ENCODE assay signal across 15 cellular contexts in genomic region chr1:207827488-207827830, GRCh38.
A peak's percentile ranks its signal among the peaks of the same experiment; 100 is the strongest.
DNase-seq lines count a peak whose midpoint lies in the region; ATAC-seq and TF ChIP-seq lines count a peak whose summit lies in the region.
"Had no signal": no experiment of that assay in that cellular context is flagged by ENCODE, and none has a peak within 500 bp of the region (broad histone marks: within the 10 kb centered on the region; RNA-seq: fewer than 3 reads in every experiment).

No MANE protein-coding gene starts in this region.

- H3K9me3 ChIP-seq in breast epithelium = no peaks in the 10 kb centered on the region
- H3K9me3 ChIP-seq in mucosa of stomach (ENCODE audit: control insufficient read depth, low read length) = no peaks in the 10 kb centered on the region
- no peaks in the 10 kb centered on the region for H3K9me3 ChIP-seq in transverse colon
- H3K9me3 ChIP-seq in SK-N-SH = no peaks in the 10 kb centered on the region
- H3K9me3 ChIP-seq in BE2C = no peaks in the 10 kb centered on the region
- H3K9me3 ChIP-seq: BLaER1 had no signal

- no peak overlapping the region for H3K4me3 ChIP-seq in breast epithelium
- H3K4me3 ChIP-seq in mucosa of stomach (ENCODE audit: low read length) = no peak overlapping the region
- H3K4me3 ChIP-seq in transverse colon = no peak overlapping the region
- H3K4me3 ChIP-seq in SK-N-SH (ENCODE audit: low read depth in 2 of 2, low read length in 1 of 2) = no peak overlapping the region
- H3K4me3 ChIP-seq in BE2C (ENCODE audit: low read depth, low read length) = no peak overlapping the region
- H3K4me3 ChIP-seq: BLaER1 had no signal

- no peak for DNase-seq in activated naive CD4-positive, alpha-beta T cell treated with anti-CD3 and anti-CD28 coated beads, Interleukin-2, amount 50 U/mL, for 16 hours
- DNase-seq in breast epithelium (ENCODE audit: low spot score in 2 of 2) (no peak), transverse colon (no peak), SK-N-SH (no peak), BE2C (no peak)
- DNase-seq: activated CD4-positive, alpha-beta T cell treated with anti-CD3 and anti-CD28 coated beads, Interleukin-2, amount 50 U/mL, for 4 hours; brain microvascular endothelial cell; foreskin fibroblast; NCI-H2081 treated with DMSO at 0.1 percent for 48 hours; RPMI8226 had no signal

- H3K4me2 ChIP-seq in SK-N-SH = no peak overlapping the region

- H3K27ac ChIP-seq in breast epithelium (peak overlapping the region; percentile 98), transverse colon (peak overlapping the region; percentile 96 to 99 (median 98)), SK-N-SH (ENCODE audit: low read depth in 2 of 2, low read length in 1 of 2) (no peak overlapping the region)
- H3K27ac ChIP-seq: BLaER1 had no signal

- TF ChIP-seq EP300 in transverse colon (IDR thresholded peaks at IDR 0.05; ENCODE audit: low read depth) (no peak), SK-N-SH (IDR thresholded peaks at IDR 0.05; ENCODE audit: borderline replicate concordance in 1 of 2, low read depth in 1 of 2, low read length in 1 of 2) (no peak)

- H3K27me3 Mint-ChIP-seq in activated naive CD4-positive, alpha-beta T cell treated with anti-CD3 and anti-CD28 coated beads, Interleukin-2, amount 50 U/mL, for 24 hours = no peaks in the 10 kb centered on the region

- no peaks in the 10 kb centered on the region for H3K9me2 ChIP-seq in SK-N-SH

- peaks cover 98% of the 10 kb centered on the region for H3K4me1 Mint-ChIP-seq in activated naive CD4-positive, alpha-beta T cell treated with anti-CD3 and anti-CD28 coated beads, Interleukin-2, amount 50 U/mL, for 24 hours

- no peaks in the 10 kb centered on the region for H3K27me3 ChIP-seq in breast epithelium
- H3K27me3 ChIP-seq in mucosa of stomach (ENCODE audit: control insufficient read depth, insufficient read depth, low read length) = no peaks in the 10 kb centered on the region
- H3K27me3 ChIP-seq in transverse colon = no peaks in the 10 kb centered on the region
- H3K27me3 ChIP-seq in SK-N-SH (ENCODE audit: insufficient read depth) = no peaks in the 10 kb centered on the region
- H3K27me3 ChIP-seq in BE2C = no peaks in the 10 kb centered on the region
- H3K27me3 ChIP-seq: BLaER1, brain microvascular endothelial cell had no signal

- no peaks in the 10 kb centered on the region for H4K20me1 ChIP-seq in SK-N-SH (ENCODE audit: insufficient read depth)

- in situ Hi-C loops in transverse colon (cut with MboI; ENCODE audit: low pct_ligation_motif_present in 1 of 4, low pct_unique_long_range_greater_than_20kb in 1 of 4, low sequenced_read_pairs in 3 of 4) = loop anchor here in 2 of 4 donors (5.0 to 10.0 kb wide), 3 partner anchors 40 to 137 kb away; no protein-coding TSS in a partner anchor

- peaks cover 3% of the 10 kb centered on the region for H3K36me3 Mint-ChIP-seq in activated naive CD4-positive, alpha-beta T cell treated with anti-CD3 and anti-CD28 coated beads, Interleukin-2, amount 50 U/mL, for 24 hours
- H3K36me3 Mint-ChIP-seq: mesothelial cell of epicardium had no signal

- H2AFZ ChIP-seq in SK-N-SH (ENCODE audit: low read depth) = no peak overlapping the region

- no peaks in the 10 kb centered on the region; the same call in 1 of the 2 replicates for H3K79me2 ChIP-seq in SK-N-SH (ENCODE audit: insufficient read depth)

- CTCF ChIA-PET in SK-N-SH (lab: Yijun Ruan, JAX) = interaction anchor here (0.8 to 2.6 kb wide), 9 partner anchors 10 to 137 kb away, joined by 3 to 9 read pairs (median 4); no protein-coding TSS in a partner anchor

- peak overlapping the region; percentile 81 for H3K27ac Mint-ChIP-seq in activated naive CD4-positive, alpha-beta T cell treated with anti-CD3 and anti-CD28 coated beads, Interleukin-2, amount 50 U/mL, for 24 hours
- H3K27ac Mint-ChIP-seq: mesothelial cell of epicardium had no signal

- no peaks in the 10 kb centered on the region for H3F3A ChIP-seq in SK-N-SH (replicated peaks; ENCODE audit: insufficient read depth)

- H3K4me1 ChIP-seq in breast epithelium = peaks cover 17 to 38% of the 10 kb centered on the region in 2 donors
- H3K4me1 ChIP-seq in mucosa of stomach (ENCODE audit: control insufficient read depth, insufficient read depth, low read length) = peaks cover 70% of the 10 kb centered on the region
- peaks cover 61 to 75% (median 67%) of the 10 kb centered on the region in 4 donors for H3K4me1 ChIP-seq in transverse colon
- H3K4me1 ChIP-seq in SK-N-SH (ENCODE audit: control insufficient read depth in 1 of 2, insufficient read depth in 2 of 2, low read depth in 1 of 2, low read length in 1 of 2) = peaks cover 0 to 18% of the 10 kb centered on the region in 2 experiments; a peak in 2 of 4 replicates
- H3K4me1 ChIP-seq in BE2C = no peaks in the 10 kb centered on the region

- TF ChIP-seq CTCF in breast epithelium (IDR thresholded peaks at IDR 0.05) = no peak
- no peak for TF ChIP-seq CTCF in transverse colon (IDR thresholded peaks at IDR 0.05)
- no peak for TF ChIP-seq CTCF in SK-N-SH (IDR thresholded peaks at IDR 0.05)
- no peak for TF ChIP-seq CTCF in BE2C (IDR thresholded peaks at IDR 0.05; ENCODE audit: low read depth, low read length)

- intact Hi-C loops in breast epithelium (cut with DNase I; ENCODE audit: low total_unique reads) (loop anchor here (5.0 kb wide), 1 partner anchor 40 kb away; no protein-coding TSS in a partner anchor), transverse colon (cut with DNase I; ENCODE audit: low total_unique reads) (loop anchor here (5.0 kb wide), 1 partner anchor 135 kb away; no protein-coding TSS in a partner anchor)

- WGBS in transverse colon (ENCODE audit: low coverage in 1 of 2), 2 donors = 60 to 79% methylated on average over 2 of the region's 2 CpGs
- WGBS in SK-N-SH (ENCODE audit: low lambda C conversion rate) = 94% methylated on average over 1 of the region's 2 CpGs

- POLR2A ChIA-PET in SK-N-SH (lab: Yijun Ruan, JAX) = no interaction called here

- H3K36me3 ChIP-seq in breast epithelium = no peaks in the 10 kb centered on the region
- no peaks in the 10 kb centered on the region for H3K36me3 ChIP-seq in mucosa of stomach (ENCODE audit: control insufficient read depth, insufficient read depth, low read length)
- H3K36me3 ChIP-seq in transverse colon = no peaks in the 10 kb centered on the region
- H3K36me3 ChIP-seq in SK-N-SH (replicated peaks in 1 of 2; ENCODE audit: control insufficient read depth in 1 of 2, insufficient read depth in 2 of 2, low read length in 1 of 2) = peaks cover 0 to 5% of the 10 kb centered on the region in 2 experiments
- H3K36me3 ChIP-seq in BE2C = no peaks in the 10 kb centered on the region
- H3K36me3 ChIP-seq: BLaER1, brain microvascular endothelial cell had no signal

- no peak overlapping the region for H3K4me3 Mint-ChIP-seq in activated naive CD4-positive, alpha-beta T cell treated with anti-CD3 and anti-CD28 coated beads, Interleukin-2, amount 50 U/mL, for 24 hours
- H3K4me3 Mint-ChIP-seq: mesothelial cell of epicardium had no signal

- TF ChIP-seq POLR2A in breast epithelium (IDR thresholded peaks at IDR 0.05) (no peak), transverse colon (IDR thresholded peaks at IDR 0.05) (no peak)

- H3K9ac ChIP-seq in mucosa of stomach (ENCODE audit: low read length) = peak overlapping the region; percentile 61
- H3K9ac ChIP-seq in SK-N-SH = no peak overlapping the region
- H3K9ac ChIP-seq: BLaER1 had no signal

- TF ChIP-seq RAD21 in SK-N-SH (IDR thresholded peaks at IDR 0.05; ENCODE audit: low read length) = no peak

- no peak for ATAC-seq in HG03196 (IDR thresholded peaks at IDR 0.05; ENCODE audit: unreplicated experiment)

- H3K9me3 Mint-ChIP-seq in activated naive CD4-positive, alpha-beta T cell treated with anti-CD3 and anti-CD28 coated beads, Interleukin-2, amount 50 U/mL, for 24 hours = no peaks in the 10 kb centered on the region
- H3K9me3 Mint-ChIP-seq: mesothelial cell of epicardium had no signal

TF ChIP-seq in SK-N-SH, 30 proteins besides CTCF, POLR2A, EP300 and RAD21:
- no peak for TF ChIP-seq TCF12 (IDR thresholded peaks at IDR 0.05)
- TF ChIP-seq GATA2 (CRISPR knock-in tag; IDR thresholded peaks at IDR 0.05) = no peak
- no peak for TF ChIP-seq GABPA (IDR thresholded peaks at IDR 0.05; ENCODE audit: low read depth)
- TF ChIP-seq SIN3A (IDR thresholded peaks at IDR 0.05; ENCODE audit: borderline replicate concordance, low read depth, low read length) = no peak

Comparison
In these comparisons a context has a peak if more than half of its experiments do, and no peak if none do; other contexts are left out.
1. H3K27ac ChIP-seq: peak in breast epithelium (2 of 2) and transverse colon (4 of 4); none in SK-N-SH (0 of 2).